Comparison of ENCODE assay signal across 1 cellular context in genomic region chr15:74036271-74037170, GRCh38.
TF ChIP-seq lines count a peak whose summit lies in the region.

No MANE protein-coding gene starts in this region.

TF ChIP-seq in GM23338, 12 proteins besides CTCF, POLR2A, EP300 and RAD21 (continued from another document):
- TF ChIP-seq ZNF462 (CRISPR knock-in tag; IDR thresholded peaks at IDR 0.05) (no peak), EZH2phosphoT487 (IDR thresholded peaks at IDR 0.05; ENCODE audit: unreplicated experiment) (no peak), ZNF331 (CRISPR knock-in tag; IDR thresholded peaks at IDR 0.05; ENCODE audit: low read depth) (no peak), REST (IDR thresholded peaks at IDR 0.05; ENCODE audit: unreplicated experiment) (no peak), ZNF114 (CRISPR knock-in tag; IDR thresholded peaks at IDR 0.05) (no peak), JUNB (IDR thresholded peaks at IDR 0.05; ENCODE audit: unreplicated experiment) (no peak), NANOG (IDR thresholded peaks at IDR 0.05; ENCODE audit: borderline replicate concordance) (no peak), STAT1 (IDR thresholded peaks at IDR 0.05; ENCODE audit: unreplicated experiment) (no peak), CREB1 (CRISPR knock-in tag; IDR thresholded peaks at IDR 0.05; ENCODE audit: low read depth) (no peak), EZH2 (IDR thresholded peaks at IDR 0.05; ENCODE audit: low read depth, unreplicated experiment) (no peak)
- TF ChIP-seq, protein P1, sequence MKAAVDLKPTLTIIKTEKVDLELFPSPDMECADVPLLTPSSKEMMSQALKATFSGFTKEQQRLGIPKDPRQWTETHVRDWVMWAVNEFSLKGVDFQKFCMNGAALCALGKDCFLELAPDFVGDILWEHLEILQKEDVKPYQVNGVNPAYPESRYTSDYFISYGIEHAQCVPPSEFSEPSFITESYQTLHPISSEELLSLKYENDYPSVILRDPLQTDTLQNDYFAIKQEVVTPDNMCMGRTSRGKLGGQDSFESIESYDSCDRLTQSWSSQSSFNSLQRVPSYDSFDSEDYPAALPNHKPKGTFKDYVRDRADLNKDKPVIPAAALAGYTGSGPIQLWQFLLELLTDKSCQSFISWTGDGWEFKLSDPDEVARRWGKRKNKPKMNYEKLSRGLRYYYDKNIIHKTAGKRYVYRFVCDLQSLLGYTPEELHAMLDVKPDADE (IDR thresholded peaks at IDR 0.05), result no peak
